ENCODE assay signal across 8 cellular contexts in genomic region chr5:140710899-140711552, GRCh38. TPM values are rescaled to one million over a fixed set of nuclear protein-coding genes. Genes with fewer than 3 reads are reported as not detected.
A peak's percentile ranks its signal among the peaks of the same experiment; 100 is the strongest.
DNase-seq lines count a peak whose midpoint lies in the region; ATAC-seq, FAIRE-seq and TF ChIP-seq lines count a peak whose summit lies in the region.

No MANE protein-coding gene starts in this region.

- H3K27ac ChIP-seq in astrocyte (ENCODE audit: low read depth, low read length): peak overlapping the region; percentile 88
- H3K27ac ChIP-seq in uterus: peak overlapping the region; percentile 91 to 94

- H3K4me3 Mint-ChIP-seq in astrocyte (ENCODE audit: unreplicated experiment): peak overlapping the region; percentile 85

- peak overlapping the region; percentile 94 for H3K4me2 ChIP-seq in astrocyte (ENCODE audit: low read length)

- H3K9ac ChIP-seq in astrocyte (ENCODE audit: low read length): peak overlapping the region; percentile 87

- peak; percentile 23 to 57 for TF ChIP-seq POLR2A in uterus (IDR thresholded peaks at IDR 0.05)

- H4K20me1 ChIP-seq in astrocyte (ENCODE audit: insufficient read depth, low read length): peaks cover 3% of the 10 kb centered on the region

- peak; percentile 89 for ATAC-seq in HG02840 (IDR thresholded peaks at IDR 0.05; ENCODE audit: low FRiP score, unreplicated experiment)

- H3K36me3 ChIP-seq in astrocyte (ENCODE audit: insufficient read depth, low read length) (peaks cover 16% of the 10 kb centered on the region), uterus (no peaks in the 10 kb centered on the region)

- DNase-seq in GM12865 (ENCODE audit: low read depth) (peak; percentile 97), NCI-H146 (lab: John Stamatoyannopoulos, UW) (peak; percentile 92), T-helper 22 cell (ENCODE audit: low read depth) (peak; percentile 64), astrocyte (ENCODE audit: low read depth) (peak; percentile 90), hepatic stellate cell (ENCODE audit: low spot score) (peak; percentile 83), putamen (ENCODE audit: low spot score) (peak; percentile 77), uterus (peak; percentile 88 to 91)

- H3K27me3 Mint-ChIP-seq in astrocyte (ENCODE audit: low read depth, unreplicated experiment): no peaks in the 10 kb centered on the region

- peak; percentile 98 for FAIRE-seq in astrocyte (lab: Jason Lieb, UNC)

- intact Hi-C loops in uterus (cut with DNase I; ENCODE audit: low total_unique reads): no loop called here

- H3K36me3 Mint-ChIP-seq in astrocyte (ENCODE audit: low read depth, unreplicated experiment): peaks cover 9% of the 10 kb centered on the region

- H3K27me3 ChIP-seq in astrocyte (ENCODE audit: insufficient read depth, low read length) (no peaks in the 10 kb centered on the region), uterus (no peaks in the 10 kb centered on the region)

- H2AFZ ChIP-seq in astrocyte (ENCODE audit: low read depth, low read length): peak overlapping the region; percentile 83

- H3K4me1 Mint-ChIP-seq in astrocyte (ENCODE audit: low read depth, unreplicated experiment): no peaks in the 10 kb centered on the region

- H3K4me1 ChIP-seq in astrocyte (ENCODE audit: insufficient read depth, low read length) (no peaks in the 10 kb centered on the region), uterus (no peaks in the 10 kb centered on the region)

- peak overlapping the region; percentile 95 for H3K27ac Mint-ChIP-seq in astrocyte (ENCODE audit: unreplicated experiment)

- no peaks in the 10 kb centered on the region for H3K79me2 ChIP-seq in astrocyte (ENCODE audit: insufficient read depth, low read length)

- H3K9me3 Mint-ChIP-seq in astrocyte (ENCODE audit: unreplicated experiment): no peaks in the 10 kb centered on the region

- TF ChIP-seq CTCF in GM12865 (IDR thresholded peaks at IDR 0.05; ENCODE audit: insufficient read depth, low read depth, low read length, missing control alignments): no peak
- no peak for TF ChIP-seq CTCF in astrocyte (IDR thresholded peaks at IDR 0.05; ENCODE audit: insufficient read depth, low read depth, low read length)
- TF ChIP-seq CTCF in uterus (IDR thresholded peaks at IDR 0.05): no peak

- H3K9me3 ChIP-seq in astrocyte (ENCODE audit: insufficient read depth, low read depth, low read length) (no peaks in the 10 kb centered on the region), uterus (no peaks in the 10 kb centered on the region)

- H3K4me3 ChIP-seq in GM12865 (ENCODE audit: low read depth, low read length) (peak overlapping the region; percentile 89), astrocyte (ENCODE audit: insufficient read depth, low read depth, low read length) (peak overlapping the region; percentile 86), uterus (peak overlapping the region; percentile 45 to 66)

RNA-seq across cellular contexts. Expression of gene ZMAT2, which starts 10.8 kb away (rescaled TPM):
- total RNA-seq in astrocyte (53.5 and 57.4 TPM in 2 replicates), uterus (10 to 100 TPM; 18.2 to 41.9 (median 30.4) TPM)

RNA-seq across cellular contexts. Expression of gene HARS2, which starts 19.8 kb away (rescaled TPM):
- total RNA-seq in astrocyte: 26.5 and 29.9 TPM in 2 replicates
- total RNA-seq in uterus: 10 to 100 TPM in 2 of 4 donors, 1 to 10 TPM in 2; 2.6 to 38.0 (median 15.7) TPM

RNA-seq across cellular contexts. Expression of gene HARS1, which starts 19.9 kb away (rescaled TPM):
- total RNA-seq in astrocyte (84.6 and 95.2 TPM in 2 replicates), uterus (10 to 100 TPM; 20.3 to 50.5 (median 40.4) TPM)

RNA-seq across cellular contexts. Expression of gene DND1, which starts 37.6 kb away (rescaled TPM):
- 1.4 and 1.7 TPM in 2 replicates for total RNA-seq in astrocyte
- 1 to 10 TPM in 2 of 4 donors, under 1 TPM in 2; 0.28 to 2.6 (median 0.92) TPM for total RNA-seq in uterus

RNA-seq across cellular contexts. Expression of gene WDR55, which starts 46.3 kb away (rescaled TPM):
- total RNA-seq in astrocyte (28.8 and 31.2 TPM in 2 replicates), uterus (10 to 100 TPM in 3 of 4 donors, 1 to 10 TPM in 1; 5.9 to 21.9 (median 17.9) TPM)

Comparison
In these comparisons a context has a peak if more than half of its experiments do, and no peak if none do; other contexts are left out.
1. Peak in every context shown above with its lines: DNase-seq, ATAC-seq, H3K4me3 ChIP-seq and H3K27ac ChIP-seq.